10 cellular contexts compared by ENCODE assay signal in the genomic region with DNA sequence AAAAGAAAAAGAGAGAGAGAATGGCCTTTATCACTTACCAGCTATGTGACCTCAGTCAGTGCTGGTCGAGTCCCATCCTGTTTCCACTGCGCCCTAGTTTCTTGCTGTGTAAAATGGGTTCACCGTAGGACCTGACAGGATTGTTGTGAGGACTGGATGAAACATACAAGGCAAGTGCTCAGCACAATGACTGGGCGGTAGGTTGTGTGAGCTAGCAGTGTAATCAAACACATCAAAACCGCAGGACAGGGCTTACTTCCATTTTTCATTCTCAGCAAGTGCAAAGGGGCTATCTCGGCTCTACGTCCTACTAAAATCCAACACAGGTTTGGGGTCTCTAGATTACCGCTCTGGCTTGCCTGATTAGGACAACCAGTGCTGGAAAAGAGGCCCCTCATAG. TPM values are rescaled to one million over a fixed set of nuclear protein-coding genes. Genes with fewer than 3 reads are reported as not detected.
DNase-seq lines count a peak whose midpoint lies in the region; ATAC-seq and TF ChIP-seq lines count a peak whose summit lies in the region.
"Had no signal": no experiment of that assay in that cellular context is flagged by ENCODE, and none has a peak within 500 bp of the region (broad histone marks: within the 10 kb centered on the region; RNA-seq: fewer than 3 reads in every experiment).

No MANE protein-coding gene starts in this region.

- H4K8ac ChIP-seq in mesendoderm (ENCODE audit: low read depth, low read length), result no peak overlapping the region

- no peak overlapping the region for H3K23ac ChIP-seq in mesendoderm (ENCODE audit: low read length)

- no CpG with 5 or more reads among the region's 8 CpGs for WGBS in mesendoderm (ENCODE audit: extremely low coverage, insufficient coverage, low lambda C conversion rate)

- H3K27ac Mint-ChIP-seq in activated T-cell treated with anti-CD3 and anti-CD28 coated beads, Interleukin-2, amount 50 U/mL, for 24 hours, result peak overlapping the region; percentile 32
- peak overlapping the region; percentile 86 for H3K27ac Mint-ChIP-seq in type B pancreatic cell

- no peak overlapping the region for H3K4ac ChIP-seq in mesendoderm (ENCODE audit: low read depth, low read length)

- H3K4me3 ChIP-seq in coronary artery (no peak overlapping the region), mesendoderm (ENCODE audit: low read length) (no peak overlapping the region)

- H3K79me2 ChIP-seq in mesendoderm (ENCODE audit: control insufficient read depth, insufficient read depth, low read length), result no peaks in the 10 kb centered on the region

- peaks cover 5% of the 10 kb centered on the region for H3K4me1 ChIP-seq in mesendoderm (ENCODE audit: control insufficient read depth, low read depth, low read length)

- H3K4me1 Mint-ChIP-seq in activated T-cell treated with anti-CD3 and anti-CD28 coated beads, Interleukin-2, amount 50 U/mL, for 24 hours (ENCODE audit: low read depth), result no peaks in the 10 kb centered on the region
- H3K4me1 Mint-ChIP-seq in type B pancreatic cell (ENCODE audit: unreplicated experiment), result peaks cover 32% of the 10 kb centered on the region

- no peak overlapping the region for H4K5ac ChIP-seq in mesendoderm (ENCODE audit: low read length)

- H3K18ac ChIP-seq in mesendoderm (ENCODE audit: low read length), result no peak overlapping the region

- no peak overlapping the region for H3K9ac ChIP-seq in mesendoderm (ENCODE audit: low read length)

- H3K36me3 Mint-ChIP-seq in activated T-cell treated with anti-CD3 and anti-CD28 coated beads, Interleukin-2, amount 50 U/mL, for 24 hours (ENCODE audit: low read depth), result peaks cover 9% of the 10 kb centered on the region
- peaks cover 7% of the 10 kb centered on the region for H3K36me3 Mint-ChIP-seq in type B pancreatic cell

- no peak overlapping the region for H2BK120ac ChIP-seq in mesendoderm (ENCODE audit: low read depth, low read length)

- no peak overlapping the region for H2BK5ac ChIP-seq in mesendoderm (ENCODE audit: low read length)

- H3K9me3 Mint-ChIP-seq in activated T-cell treated with anti-CD3 and anti-CD28 coated beads, Interleukin-2, amount 50 U/mL, for 24 hours, result no peaks in the 10 kb centered on the region
- H3K9me3 Mint-ChIP-seq in type B pancreatic cell, result no peaks in the 10 kb centered on the region

- no peak overlapping the region for H3K4me3 Mint-ChIP-seq in activated T-cell treated with anti-CD3 and anti-CD28 coated beads, Interleukin-2, amount 50 U/mL, for 24 hours
- H3K4me3 Mint-ChIP-seq in type B pancreatic cell, result peak overlapping the region; percentile 57

- no peak overlapping the region for H3K56ac ChIP-seq in mesendoderm (ENCODE audit: low read length)

- no peak for DNase-seq in activated T-cell treated with anti-CD3 and anti-CD28 coated beads, Interleukin-2, amount 50 U/mL, for 24 hours
- DNase-seq in activated T-cell treated with anti-CD3 and anti-CD28 coated beads, Interleukin-2, amount 50 U/mL, for 1 hour, result no peak
- DNase-seq in coronary artery (ENCODE audit: low spot score) (no peak), mesendoderm (peak; percentile 16), type B pancreatic cell (ENCODE audit: extremely low spot score, unreplicated experiment) (no peak)
- no peak for DNase-seq in stimulated activated CD4-positive, alpha-beta T cell treated with anti-CD3 and anti-CD28 coated beads, Interleukin-4, amount 100 ng/mL, for 1 hour
- DNase-seq: ACHN, NCI-H2081 treated with DMSO at 0.1 percent for 48 hours had no signal

- H3K27ac ChIP-seq in coronary artery (peak overlapping the region; percentile 58 to 76), mesendoderm (ENCODE audit: low read depth, low read length) (no peak overlapping the region)

- no peak overlapping the region for H2BK15ac ChIP-seq in mesendoderm (replicated peaks; ENCODE audit: low read depth)

- no peak overlapping the region for H3K4me2 ChIP-seq in mesendoderm (ENCODE audit: low read length)

- no peak overlapping the region for H2AK5ac ChIP-seq in mesendoderm (ENCODE audit: low read length)

- H3K79me1 ChIP-seq in mesendoderm (ENCODE audit: low read length), result no peaks in the 10 kb centered on the region

- H3K36me3 ChIP-seq in mesendoderm (ENCODE audit: control insufficient read depth, insufficient read depth, low read length), result no peaks in the 10 kb centered on the region

- H3K27me3 Mint-ChIP-seq in activated T-cell treated with anti-CD3 and anti-CD28 coated beads, Interleukin-2, amount 50 U/mL, for 24 hours, result no peaks in the 10 kb centered on the region
- H3K27me3 Mint-ChIP-seq in type B pancreatic cell, result no peaks in the 10 kb centered on the region

- no peaks in the 10 kb centered on the region for H3K27me3 ChIP-seq in mesendoderm (ENCODE audit: insufficient read depth, low read length, poor library complexity)

- TF ChIP-seq CTCF in coronary artery (IDR thresholded peaks at IDR 0.05) (no peak), type B pancreatic cell (conservative IDR thresholded peaks at IDR 0.05) (no peak)

- no peak for ATAC-seq in GM21367 (IDR thresholded peaks at IDR 0.05; ENCODE audit: unreplicated experiment)
- no peak for ATAC-seq in HG02678 (IDR thresholded peaks at IDR 0.05; ENCODE audit: unreplicated experiment)

RNA-seq across cellular contexts. Expression of a gene that starts 36.4 kb away (rescaled TPM):
- polyA plus RNA-seq in mesendoderm (2013, experiment 1 of 2), result 37.5 TPM
- 37.8 TPM for polyA plus RNA-seq in mesendoderm (2013, experiment 2 of 2)
- total RNA-seq in type B pancreatic cell (ENCODE audit: low replicate concordance), result 63.4 and 80.9 TPM in 2 replicates

RNA-seq across cellular contexts. Expression of a gene that starts 50.2 kb away (rescaled TPM):
- 19.3 TPM for polyA plus RNA-seq in mesendoderm (2013, experiment 1 of 2)
- 19.3 TPM for polyA plus RNA-seq in mesendoderm (2013, experiment 2 of 2)
- total RNA-seq in type B pancreatic cell (ENCODE audit: low replicate concordance), result 20.9 and 23.9 TPM in 2 replicates

RNA-seq across cellular contexts. Expression of a gene that starts 50.3 kb away (rescaled TPM):
- polyA plus RNA-seq in mesendoderm (2013, experiment 1 of 2), result 4.9 TPM
- 5.2 TPM for polyA plus RNA-seq in mesendoderm (2013, experiment 2 of 2)
- 46.6 and 49.9 TPM in 2 replicates for total RNA-seq in type B pancreatic cell (ENCODE audit: low replicate concordance)
